9 cellular contexts compared by ENCODE assay signal in genomic region chr19:46639356-46640061, GRCh38. TPM values are rescaled to one million over a fixed set of nuclear protein-coding genes. Genes with fewer than 3 reads are reported as not detected.
DNase-seq lines count a peak whose midpoint lies in the region; ATAC-seq and TF ChIP-seq lines count a peak whose summit lies in the region.
"Had no signal": no experiment of that assay in that cellular context is flagged by ENCODE, and none has a peak within 500 bp of the region (broad histone marks: within the 10 kb centered on the region; RNA-seq: fewer than 3 reads in every experiment).

No MANE protein-coding gene starts in this region.

- H3K4me1 ChIP-seq in ovary (ENCODE audit: insufficient read depth), result peaks cover 6% of the 10 kb centered on the region

- TF ChIP-seq POLR2A in ovary (IDR thresholded peaks at IDR 0.05), result no peak

- H3K4me2 ChIP-seq in SU-DHL-6 (ENCODE audit: low read depth, low read length, poor library complexity, severe bottlenecking), result peak overlapping the region; percentile 53

- no peak overlapping the region for H3K9ac ChIP-seq in SU-DHL-6 (ENCODE audit: low read length)

- H3K9me2 ChIP-seq in SU-DHL-6 (replicated peaks; ENCODE audit: insufficient read depth, low read length), result no peaks in the 10 kb centered on the region

- H3K4me1 Mint-ChIP-seq in T-helper 17 cell, result peaks cover 9% of the 10 kb centered on the region

- no peak overlapping the region for H2AFZ ChIP-seq in SU-DHL-6 (ENCODE audit: low read depth, low read length, severe bottlenecking)

- H3K4me3 ChIP-seq in SU-DHL-6 (ENCODE audit: insufficient read depth, low read length, poor library complexity, severe bottlenecking) (no peak overlapping the region), ovary (peak overlapping the region; percentile 46)

- no peaks in the 10 kb centered on the region for H3K9me3 ChIP-seq in SU-DHL-6 (ENCODE audit: insufficient read depth, low read length)
- no peaks in the 10 kb centered on the region for H3K9me3 ChIP-seq in ovary
- no peaks in the 10 kb centered on the region for H3K9me3 ChIP-seq in T-helper 17 cell (ENCODE audit: control insufficient read depth, low read length, poor library complexity, severe bottlenecking)

- no peaks in the 10 kb centered on the region for H3K36me3 ChIP-seq in SU-DHL-6 (ENCODE audit: low read length)
- no peaks in the 10 kb centered on the region for H3K36me3 ChIP-seq in ovary

- intact Hi-C loops in ovary (cut with DNase I), result no loop called here

- ATAC-seq in GM21723 (IDR thresholded peaks at IDR 0.05; ENCODE audit: unreplicated experiment) (peak; percentile 6), HG03457 (IDR thresholded peaks at IDR 0.05; ENCODE audit: unreplicated experiment) (no peak), T-helper 17 cell (no peak), GM21576 (IDR thresholded peaks at IDR 0.05; ENCODE audit: unreplicated experiment) (no peak)

- 1 to 3% (median 1%) methylated on average over 31 to 44 of the region's 44 CpGs for WGBS in ovary, 3 donors

- H3K27ac ChIP-seq in SU-DHL-6 (ENCODE audit: low read depth, low read length) (no peak overlapping the region), ovary (peak overlapping the region; percentile 77 to 82)

- TF ChIP-seq CTCF in SU-DHL-6 (IDR thresholded peaks at IDR 0.05; ENCODE audit: insufficient read depth, low read length, poor library complexity, severe bottlenecking), result no peak
- no peak for TF ChIP-seq CTCF in ovary (IDR thresholded peaks at IDR 0.05)

- DNase-seq in AG20443 (ENCODE audit: low spot score) (peak; percentile 85), fibroblast of the conjunctiva (ENCODE audit: low read depth) (peak; percentile 65), ovary (peak; percentile 75 to 88 (median 84)), T-helper 17 cell (no peak)

- H3K27ac Mint-ChIP-seq in T-helper 17 cell, result no peak overlapping the region

- H3K36me3 Mint-ChIP-seq in T-helper 17 cell (ENCODE audit: low read depth), result no peaks in the 10 kb centered on the region

- no peaks in the 10 kb centered on the region for H3K79me2 ChIP-seq in SU-DHL-6 (ENCODE audit: insufficient read depth, low read length)

- no peak for TF ChIP-seq EP300 in ovary (IDR thresholded peaks at IDR 0.05)

- peaks cover 16% of the 10 kb centered on the region for H3K27me3 Mint-ChIP-seq in T-helper 17 cell

- H3K27me3 ChIP-seq in SU-DHL-6 (ENCODE audit: low read length), result no peaks in the 10 kb centered on the region
- no peaks in the 10 kb centered on the region for H3K27me3 ChIP-seq in ovary

- H3F3A ChIP-seq in SU-DHL-6 (ENCODE audit: insufficient read depth), result no peaks in the 10 kb centered on the region

- H4K20me1 ChIP-seq in SU-DHL-6 (ENCODE audit: low read depth, low read length), result no peaks in the 10 kb centered on the region

- no peak overlapping the region for H3K4me3 Mint-ChIP-seq in T-helper 17 cell

RNA-seq across cellular contexts. Expression of gene GNG8, which starts 3.5 kb away (rescaled TPM):
- not detected for total RNA-seq in ovary
- not detected for polyA plus RNA-seq in ovary
- total RNA-seq in T-helper 17 cell, result not detected
- total RNA-seq: LHCN-M2 had no signal

RNA-seq across cellular contexts. Expression of gene PTGIR, which starts 14.6 kb away (rescaled TPM):
- 1 to 10 TPM in 3 of 7 donors, under 1 TPM in 4; 0.24 to 1.5 (median 0.71) TPM for total RNA-seq in ovary
- 1 to 10 TPM in 1 of 2 donors, under 1 TPM in 1; 0.55 to 1.8 TPM for polyA plus RNA-seq in ovary
- total RNA-seq in T-helper 17 cell, result 10 to 100 TPM in 1 of 2 donors, under 1 TPM in 1; 0.70 to 12.5 TPM
- total RNA-seq: LHCN-M2 had no signal

RNA-seq across cellular contexts. Expression of gene DACT3, which starts 21.5 kb away (rescaled TPM):
- total RNA-seq in ovary (10 to 100 TPM in 6 of 7 donors, 1 to 10 TPM in 1; 7.6 to 56.5 (median 20.8) TPM), T-helper 17 cell (not detected)
- 10 to 100 TPM; 15.2 to 51.3 TPM for polyA plus RNA-seq in ovary

RNA-seq across cellular contexts. Expression of gene CALM3, which starts 38.4 kb away (rescaled TPM):
- total RNA-seq in ovary (100 to 1,000 TPM in 5 of 7 donors, 10 to 100 TPM in 2; 80.5 to 312 (median 225) TPM), T-helper 17 cell (100 to 1,000 TPM; 160 to 236 TPM)
- polyA plus RNA-seq in ovary, result 100 to 1,000 TPM; 191 to 646 TPM

Comparison
In these comparisons a context has a peak if more than half of its experiments do, and no peak if none do; other contexts are left out.
1. DNase-seq: peak in AG20443 (single experiment), fibroblast of the conjunctiva (single experiment) and ovary (5 of 5); none in T-helper 17 cell (0 of 3).
2. RNA of gene DACT3, which starts 21.5 kb away (total RNA-seq): 7.6 to 56.5 TPM in ovary; not detected in T-helper 17 cell; every median in the first group is over 4 times any median in the second.